ENCODE assay signal across 14 cellular contexts in genomic region chr7:158595068-158595467, GRCh38. TPM values are rescaled to one million over a fixed set of nuclear protein-coding genes. Genes with fewer than 3 reads are reported as not detected.
DNase-seq lines count a peak whose midpoint lies in the region; ATAC-seq and TF ChIP-seq lines count a peak whose summit lies in the region.
"Had no signal": no experiment of that assay in that cellular context is flagged by ENCODE, and none has a peak within 500 bp of the region (broad histone marks: within the 10 kb centered on the region; RNA-seq: fewer than 3 reads in every experiment).

No MANE protein-coding gene starts in this region.

- no peak overlapping the region for H4K5ac ChIP-seq in H9 (ENCODE audit: insufficient read length, low read depth, low read length)

- H3K4me3 Mint-ChIP-seq in H9 = no peak overlapping the region
- H3K4me3 Mint-ChIP-seq in CD4-positive, alpha-beta memory T cell = no peak overlapping the region
- no peak overlapping the region for H3K4me3 Mint-ChIP-seq in CD4-positive, alpha-beta T cell

- no peak overlapping the region for H3K56ac ChIP-seq in H9 (ENCODE audit: insufficient read length, low read depth, low read length)

- no peak overlapping the region for H2BK120ac ChIP-seq in H9 (ENCODE audit: low read depth, low read length, poor library complexity, severe bottlenecking)

- no peak overlapping the region for H2AK5ac ChIP-seq in H9 (ENCODE audit: insufficient read length, low read length)

- H4K91ac ChIP-seq in H9 (ENCODE audit: insufficient read length, low read depth, low read length) = no peak overlapping the region

- ATAC-seq in CD4-positive, alpha-beta T cell (ENCODE audit: poor library complexity) = no peak
- ATAC-seq in GM19467 (IDR thresholded peaks at IDR 0.05; ENCODE audit: unreplicated experiment) = no peak

- no peaks in the 10 kb centered on the region for H3K79me2 ChIP-seq in H9 (ENCODE audit: insufficient read depth, low read length)
- H3K79me2 ChIP-seq: parathyroid adenoma had no signal

- H3K9me3 ChIP-seq in A673 (ENCODE audit: low read depth, low read length, poor library complexity, severe bottlenecking) (peaks cover 4% of the 10 kb centered on the region), H9 (ENCODE audit: control insufficient read depth, low read depth, low read length) (no peaks in the 10 kb centered on the region)
- H3K9me3 ChIP-seq in CD4-positive, alpha-beta memory T cell (ENCODE audit: control insufficient read depth in 1 of 2, low read length in 2 of 2) = no peaks in the 10 kb centered on the region
- no peaks in the 10 kb centered on the region for H3K9me3 ChIP-seq in CD4-positive, alpha-beta T cell (ENCODE audit: control insufficient read depth, low read length)

- no peak overlapping the region for H3K9ac ChIP-seq in H9 (ENCODE audit: extremely low read depth, insufficient read length, low read length)
- H3K9ac ChIP-seq: BLaER1, parathyroid adenoma had no signal

- no peak for TF ChIP-seq CTCF in A673 (conservative IDR thresholded peaks at IDR 0.05; ENCODE audit: low read depth, low read length)
- TF ChIP-seq CTCF in H9 (conservative IDR thresholded peaks at IDR 0.05) = no peak
- no peak for TF ChIP-seq CTCF in choroid plexus epithelial cell (conservative IDR thresholded peaks at IDR 0.05; ENCODE audit: low read depth, low read length)
- no peak for TF ChIP-seq CTCF in CD4-positive, alpha-beta T cell (IDR thresholded peaks at IDR 0.05)

- H3K4me1 ChIP-seq in A673 (ENCODE audit: insufficient read depth, low read length, poor library complexity, severe bottlenecking) = no peaks in the 10 kb centered on the region
- H3K4me1 ChIP-seq in H9 (ENCODE audit: insufficient read depth, low read length) = no peaks in the 10 kb centered on the region
- no peaks in the 10 kb centered on the region for H3K4me1 ChIP-seq in CD4-positive, alpha-beta memory T cell (ENCODE audit: insufficient read depth, low read length)
- H3K4me1 ChIP-seq: ascending aorta, BLaER1, parathyroid adenoma had no signal

- H2BK20ac ChIP-seq in H9 (ENCODE audit: low read depth, low read length, poor library complexity, severe bottlenecking) = no peak overlapping the region

- BruUV-seq in A673 (replicated peaks; lab: Mats Ljungman, UMichigan) = no TSS peak

- H3K36me3 ChIP-seq in A673 (ENCODE audit: insufficient read depth, low read length, poor library complexity, severe bottlenecking) = no peaks in the 10 kb centered on the region
- H3K36me3 ChIP-seq in CD4-positive, alpha-beta memory T cell (ENCODE audit: insufficient read depth, low read length) = no peaks in the 10 kb centered on the region
- H3K36me3 ChIP-seq: ascending aorta, BLaER1 had no signal

- CTCF ChIA-PET in A673 (lab: Charles Lee) = no interaction called here
- CTCF ChIA-PET in CD4-positive, alpha-beta memory T cell (lab: Charles Lee; ENCODE audit: partially characterized antibody) = interaction anchor here (1.1 kb wide), 1 partner anchor 33 kb away, joined by 3 read pairs; no protein-coding TSS in a partner anchor
- CTCF ChIA-PET in CD4-positive, alpha-beta T cell (lab: Charles Lee) = no interaction called here

- no peak overlapping the region for H3K4me2 ChIP-seq in H9 (ENCODE audit: insufficient read depth, insufficient read length, low read length)
- H3K4me2 ChIP-seq: BLaER1 had no signal

- intact Hi-C loops in A673 (cut with micrococcal nuclease; ENCODE audit: unreplicated experiment) = no loop called here
- intact Hi-C loops in CD4-positive, alpha-beta memory T cell (cut with micrococcal nuclease) = no loop called here
- intact Hi-C loops in head of caudate nucleus (cut with DNase I) = no loop called here
- intact Hi-C loops in CD4-positive, alpha-beta T cell (cut with DNase I, micrococcal nuclease) = no loop called here

- no peak overlapping the region for H2BK5ac ChIP-seq in H9 (ENCODE audit: insufficient read length, low read length)

- H3K36me3 Mint-ChIP-seq in H9 (ENCODE audit: insufficient read depth in 1 of 3, low read depth in 3 of 3) = peaks cover 0 to 4% (median 0%) of the 10 kb centered on the region in 3 experiments; a peak in 1 of 7 replicates
- no peaks in the 10 kb centered on the region for H3K36me3 Mint-ChIP-seq in CD4-positive, alpha-beta memory T cell
- H3K36me3 Mint-ChIP-seq in CD4-positive, alpha-beta T cell (ENCODE audit: low read depth) = no peaks in the 10 kb centered on the region

- peaks cover 0 to 4% of the 10 kb centered on the region in 2 experiments; a peak in 2 of 5 replicates for H3K9me3 Mint-ChIP-seq in H9
- H3K9me3 Mint-ChIP-seq in CD4-positive, alpha-beta memory T cell = peaks cover 0 to 4% (median 0%) of the 10 kb centered on the region in 8 donors
- H3K9me3 Mint-ChIP-seq in CD4-positive, alpha-beta T cell = peaks cover 2% of the 10 kb centered on the region

- DNase-seq in A673 (ENCODE audit: low spot score) (peak; percentile 48), H9 (peak; percentile 77), choroid plexus epithelial cell (ENCODE audit: low read depth) (peak; percentile 18), left kidney (ENCODE audit: low read depth, low spot score) (peak; percentile 22), head of caudate nucleus (no peak)
- DNase-seq in CD4-positive, alpha-beta memory T cell = no peak
- DNase-seq in CD4-positive, alpha-beta T cell = no peak
- DNase-seq: activated CD4-positive, alpha-beta T cell treated with anti-CD3 and anti-CD28 coated beads for 48 hours; hypothalamus had no signal

- H3T11ph ChIP-seq in H9 (ENCODE audit: low read length) = no peak overlapping the region

- H3K27me3 ChIP-seq in A673 (replicated peaks; ENCODE audit: insufficient read depth, low read depth, low read length, poor library complexity) = no peaks in the 10 kb centered on the region
- H3K27me3 ChIP-seq in H9 (ENCODE audit: insufficient read depth, low read length) = peaks cover 26% of the 10 kb centered on the region; the same call in 1 of the 2 replicates
- H3K27me3 ChIP-seq in CD4-positive, alpha-beta memory T cell (ENCODE audit: insufficient read depth, low read length) = no peaks in the 10 kb centered on the region
- H3K27me3 ChIP-seq in CD4-positive, alpha-beta T cell (ENCODE audit: control insufficient read depth, insufficient read depth, low read length) = no peaks in the 10 kb centered on the region
- H3K27me3 ChIP-seq: ascending aorta, BLaER1 had no signal

- H3K18ac ChIP-seq in H9 (ENCODE audit: insufficient read length, low read depth, low read length) = no peak overlapping the region

- no peak overlapping the region for H3K4ac ChIP-seq in H9 (ENCODE audit: low read depth, low read length)

- H2BK12ac ChIP-seq in H9 (ENCODE audit: insufficient read length, low read depth, low read length) = no peak overlapping the region

- H3K27ac ChIP-seq in A673 (ENCODE audit: low read depth, low read length, poor library complexity, severe bottlenecking) (no peak overlapping the region), H9 (ENCODE audit: insufficient read length, low read depth, low read length) (no peak overlapping the region)
- no peak overlapping the region for H3K27ac ChIP-seq in CD4-positive, alpha-beta memory T cell (ENCODE audit: low read depth, low read length)
- H3K27ac ChIP-seq in CD4-positive, alpha-beta T cell (ENCODE audit: low read depth, low read length) = no peak overlapping the region
- H3K27ac ChIP-seq: ascending aorta, BLaER1, HL-60, parathyroid adenoma had no signal

- POLR2A ChIA-PET in A673 (lab: Charles Lee; ENCODE audit: low non-redundant PET) = no interaction called here
- POLR2A ChIA-PET in CD4-positive, alpha-beta memory T cell (lab: Charles Lee; ENCODE audit: partially characterized antibody) = no interaction called here
- POLR2A ChIA-PET in CD4-positive, alpha-beta T cell (lab: Charles Lee) = no interaction called here

- H3K14ac ChIP-seq in H9 (ENCODE audit: insufficient read depth, low read length) = no peak overlapping the region

- H3K27ac Mint-ChIP-seq in H9 = no peak overlapping the region
- H3K27ac Mint-ChIP-seq in CD4-positive, alpha-beta memory T cell = no peak overlapping the region
- no peak overlapping the region for H3K27ac Mint-ChIP-seq in CD4-positive, alpha-beta T cell

- no peaks in the 10 kb centered on the region for H3K23me2 ChIP-seq in H9 (ENCODE audit: insufficient read length, low read depth, low read length, poor library complexity, severe bottlenecking)

- H3K79me1 ChIP-seq in H9 (ENCODE audit: insufficient read depth, low read depth, low read length, poor library complexity, severe bottlenecking) = no peaks in the 10 kb centered on the region

- peaks cover 0 to 7% of the 10 kb centered on the region in 2 experiments; a peak in 2 of 4 replicates for H3K4me1 Mint-ChIP-seq in H9
- H3K4me1 Mint-ChIP-seq in CD4-positive, alpha-beta memory T cell = no peaks in the 10 kb centered on the region
- no peaks in the 10 kb centered on the region for H3K4me1 Mint-ChIP-seq in CD4-positive, alpha-beta T cell (ENCODE audit: low read depth)

- no CpG with 5 or more reads among the region's 3 CpGs for WGBS in H9 (ENCODE audit: extremely low coverage, insufficient read length, low lambda C conversion rate)

- H3K4me3 ChIP-seq in A673 (ENCODE audit: low read depth, low read length, poor library complexity, severe bottlenecking) = no peak overlapping the region
- H3K4me3 ChIP-seq in choroid plexus epithelial cell (ENCODE audit: low read depth, low read length) = no peak overlapping the region
- H3K4me3 ChIP-seq in CD4-positive, alpha-beta memory T cell (ENCODE audit: low read length in 2 of 2) = no peak overlapping the region
- H3K4me3 ChIP-seq: ascending aorta, BLaER1 had no signal

- no peaks in the 10 kb centered on the region for H3K27me3 Mint-ChIP-seq in H9 (ENCODE audit: low read depth)
- H3K27me3 Mint-ChIP-seq in CD4-positive, alpha-beta memory T cell = peaks cover 1 to 2% of the 10 kb centered on the region in 2 donors
- H3K27me3 Mint-ChIP-seq in CD4-positive, alpha-beta T cell = peaks cover 3% of the 10 kb centered on the region

- no peaks in the 10 kb centered on the region for H4K20me1 ChIP-seq in H9 (ENCODE audit: control insufficient read depth, insufficient read depth, insufficient read length)
- H4K20me1 ChIP-seq: BLaER1 had no signal

- H2BK15ac ChIP-seq in H9 (ENCODE audit: low read depth, low read length) = no peak overlapping the region

- no peak overlapping the region for H2AFZ ChIP-seq in H9 (ENCODE audit: low read length)
- H2AFZ ChIP-seq: parathyroid adenoma had no signal

- no peak overlapping the region for H4K8ac ChIP-seq in H9 (replicated peaks; ENCODE audit: insufficient read length, low read depth, low read length)

- no peak overlapping the region for H3K23ac ChIP-seq in H9 (ENCODE audit: insufficient read length, low read depth, low read length)

RNA-seq across cellular contexts. Expression of gene PTPRN2, which starts 7.4 kb away (rescaled TPM):
- total RNA-seq in A673 (2021) = 0.11 TPM in 2 replicates
- 5.2 and 5.7 TPM in 2 replicates for total RNA-seq in H9 (2021)
- 1 to 10 TPM; 1.7 to 1.8 TPM for total RNA-seq in CD4-positive, alpha-beta memory T cell
- polyA plus RNA-seq in CD4-positive, alpha-beta memory T cell = 1 to 10 TPM; 1.9 to 2.6 TPM
- under 1 TPM; 0.34 to 0.44 TPM for total RNA-seq in CD4-positive, alpha-beta T cell

Comparison
In these comparisons a context has a peak if more than half of its experiments do, and no peak if none do; other contexts are left out.
1. DNase-seq: peak in A673 (single experiment), H9 (single experiment), choroid plexus epithelial cell (single experiment) and left kidney (single experiment); none in CD4-positive, alpha-beta memory T cell (0 of 5), head of caudate nucleus (0 of 42) and CD4-positive, alpha-beta T cell (0 of 10).